In genomic region chr7:124764071-124764846, GRCh38 we compare ENCODE assay signal across 1 cellular context.
TF ChIP-seq lines count a peak whose summit lies in the region.

No MANE protein-coding gene starts in this region.

TF ChIP-seq in H1, 55 proteins besides CTCF, POLR2A, EP300 and RAD21 (continued from another document):
- TF ChIP-seq CHD7 (IDR thresholded peaks at IDR 0.05; ENCODE audit: insufficient replicate concordance, low read length) = no peak
- TF ChIP-seq SAP30 (IDR thresholded peaks at IDR 0.05; ENCODE audit: insufficient read depth, insufficient replicate concordance, low read length) = peak; percentile 61
- no peak for TF ChIP-seq RBBP5 (IDR thresholded peaks at IDR 0.05; ENCODE audit: borderline replicate concordance, low read depth, low read length)
- no peak for TF ChIP-seq SRF (IDR thresholded peaks at IDR 0.05; ENCODE audit: low read depth, low read length)
- peak; percentile 41; the same call in 1 of the 2 replicates for TF ChIP-seq MAX (IDR thresholded peaks at IDR 0.05)
- no peak for TF ChIP-seq USF2 (IDR thresholded peaks at IDR 0.05; ENCODE audit: low read length)
